Comparison of ENCODE assay signal across 13 cellular contexts in genomic region chrX:55007633-55008032, GRCh38. TPM values are rescaled to one million over a fixed set of nuclear protein-coding genes. Genes with fewer than 3 reads are reported as not detected.
DNase-seq lines count a peak whose midpoint lies in the region; ATAC-seq and TF ChIP-seq lines count a peak whose summit lies in the region.
"Had no signal": no experiment of that assay in that cellular context is flagged by ENCODE, and none has a peak within 500 bp of the region (broad histone marks: within the 10 kb centered on the region; RNA-seq: fewer than 3 reads in every experiment).

No MANE protein-coding gene starts in this region.

- no peaks in the 10 kb centered on the region for H3K27me3 ChIP-seq in fibroblast of lung (ENCODE audit: control insufficient read depth, insufficient read depth, low read length)
- no peaks in the 10 kb centered on the region for H3K27me3 ChIP-seq in muscle layer of duodenum (ENCODE audit: low read depth, low read length)

- H3K4me3 ChIP-seq in fibroblast of lung (replicated peaks in 1 of 4; ENCODE audit: control extremely low read depth in 1 of 4, insufficient read depth in 1 of 4, low read depth in 3 of 4, low read length in 4 of 4), result no peak overlapping the region
- no peak overlapping the region for H3K4me3 ChIP-seq in muscle layer of duodenum (ENCODE audit: low read depth in 1 of 2, low read length in 2 of 2)

- no peak overlapping the region for H3K4me2 ChIP-seq in fibroblast of lung (ENCODE audit: extremely low read depth, insufficient read depth, low read length)

- H3K36me3 ChIP-seq in fibroblast of lung (ENCODE audit: control insufficient read depth, insufficient read depth, low read length), result no peaks in the 10 kb centered on the region
- peaks cover 16 to 31% of the 10 kb centered on the region in 2 donors for H3K36me3 ChIP-seq in muscle layer of duodenum (ENCODE audit: control insufficient read depth in 1 of 2, insufficient read depth in 2 of 2, low read length in 2 of 2)

- H2AFZ ChIP-seq in fibroblast of lung (ENCODE audit: low read length), result no peak overlapping the region

- POLR2A ChIA-PET in RWPE1 (lab: Yijun Ruan, JAX; ENCODE audit: low non-redundant PET), result interaction anchor here (0.6 to 1.5 kb wide), 2 partner anchors 8 to 11 kb away, joined by 4 to 10 read pairs; partner anchors contain the start of gene APEX2

- no peaks in the 10 kb centered on the region for H3K9me3 ChIP-seq in fibroblast of lung (ENCODE audit: control insufficient read depth, insufficient read depth, low read depth, low read length)
- no peaks in the 10 kb centered on the region for H3K9me3 ChIP-seq in muscle layer of duodenum (ENCODE audit: control insufficient read depth in 1 of 2, low read length in 2 of 2)

- no peak overlapping the region for H3K9ac ChIP-seq in fibroblast of lung (ENCODE audit: insufficient read depth, low read length)

- no peak for ATAC-seq in HG03139 (IDR thresholded peaks at IDR 0.05; ENCODE audit: unreplicated experiment)
- ATAC-seq: stimulated activated naive B cell treated with anti-CD40 and anti-IgM and Interleukin-4, amounts not matched to agents 10 μg/mL and 1 μg/mL and 100 μg/mL, for 72 hours had no signal

- H3K27ac ChIP-seq in C4-2B (peak overlapping the region; percentile 50; the same call in 1 of the 2 replicates), RWPE1 (peak overlapping the region; percentile 84), fibroblast of lung (ENCODE audit: insufficient read depth, low read length) (no peak overlapping the region), muscle layer of duodenum (ENCODE audit: low read length) (peak overlapping the region; percentile 45)

- TF ChIP-seq CTCF in C4-2B (conservative IDR thresholded peaks at IDR 0.05) (no peak), RWPE1 (conservative IDR thresholded peaks at IDR 0.05; ENCODE audit: low read depth) (no peak), fibroblast of lung (conservative IDR thresholded peaks at IDR 0.05 in 1 of 2, IDR thresholded peaks at IDR 0.05 in 1 of 2; ENCODE audit: low read depth in 1 of 2, low read length in 2 of 2) (no peak)

- no peaks in the 10 kb centered on the region for H3K79me2 ChIP-seq in fibroblast of lung (ENCODE audit: control insufficient read depth, insufficient read depth, low read length)

- peak; percentile 59 for DNase-seq in RWPE1 (ENCODE audit: low spot score)
- peak; percentile 50 to 76 for DNase-seq in fibroblast of lung (ENCODE audit: low read depth in 2 of 2)
- DNase-seq in NAMALWA (ENCODE audit: low spot score), result no peak
- no peak for DNase-seq in NCI-H2107 treated with DMSO at 0.1 percent for 48 hours (lab: John Stamatoyannopoulos, UW; ENCODE audit: unreplicated experiment)
- no peak for DNase-seq in HuH-7.5 (ENCODE audit: low spot score)
- DNase-seq: CD8-positive, alpha-beta memory T cell; NCI-H774; stimulated activated naive B cell treated with anti-CD40 and anti-IgM and Interleukin-4, amounts not matched to agents 10 μg/mL and 1 μg/mL and 100 μg/mL, for 72 hours had no signal

- CTCF ChIA-PET in RWPE1 (lab: Yijun Ruan, JAX), result no interaction called here

- H4K20me1 ChIP-seq in fibroblast of lung (ENCODE audit: control insufficient read depth, extremely low read depth, insufficient read depth, low read length), result no peaks in the 10 kb centered on the region

- no peaks in the 10 kb centered on the region for H3K4me1 ChIP-seq in fibroblast of lung (ENCODE audit: control insufficient read depth, extremely low read depth, insufficient read depth, low read length)
- no peaks in the 10 kb centered on the region for H3K4me1 ChIP-seq in muscle layer of duodenum (ENCODE audit: control insufficient read depth in 1 of 2, insufficient read depth in 2 of 2, low read length in 2 of 2)

RNA-seq across cellular contexts. Expression of gene APEX2, which starts 7.5 kb away (rescaled TPM):
- 4.6 and 4.8 TPM in 2 replicates for total RNA-seq in fibroblast of lung
- 11.0 and 19.3 TPM in 2 replicates for polyA plus RNA-seq in fibroblast of lung
- polyA plus RNA-seq in fibroblast of lung (2012), result 9.3 and 17.3 TPM in 2 replicates
- 14.5 and 29.4 TPM in 2 replicates for polyA minus RNA-seq in fibroblast of lung (ENCODE audit: low replicate concordance)

RNA-seq across cellular contexts. Expression of gene PFKFB1, which starts 13.6 kb away (rescaled TPM):
- total RNA-seq in fibroblast of lung, result under 0.01 TPM in 1 of 2 replicates, not detected in the other
- polyA plus RNA-seq in fibroblast of lung, result 0.10 TPM in 1 of 2 replicates, not detected in the other
- 0.08 TPM in 1 of 2 replicates, not detected in the other for polyA plus RNA-seq in fibroblast of lung (2012)
- not detected in 2 replicates for polyA minus RNA-seq in fibroblast of lung (ENCODE audit: low replicate concordance)
- total RNA-seq: glomerular endothelial cell had no signal
- polyA plus RNA-seq: CD8-positive, alpha-beta memory T cell had no signal

RNA-seq across cellular contexts. Expression of gene ALAS2, which starts 23.1 kb away (rescaled TPM):
- total RNA-seq in fibroblast of lung, result not detected in 2 replicates
- polyA plus RNA-seq in fibroblast of lung, result not detected in 2 replicates
- not detected in 2 replicates for polyA plus RNA-seq in fibroblast of lung (2012)
- polyA minus RNA-seq in fibroblast of lung (ENCODE audit: low replicate concordance), result not detected in 2 replicates
- total RNA-seq: activated T-helper 1 cell treated with anti-CD3 and anti-CD28 coated beads, Interleukin-12 subunit alpha, Interleukin-12 subunit beta, Interleukin-2, Interleukin-4 antibody, amounts not matched to agents 30 ng/mL and 10 ng/mL and 1 ng/mL, durations not matched to agents 14 hours and 24 hours and 36 hours; CD8-positive, alpha-beta memory T cell; glomerular endothelial cell had no signal
- polyA plus RNA-seq: CD8-positive, alpha-beta memory T cell had no signal

Comparison
In these comparisons a context has a peak if more than half of its experiments do, and no peak if none do; other contexts are left out.
1. DNase-seq: peak in RWPE1 (single experiment) and fibroblast of lung (2 of 2); none in NAMALWA (single experiment), NCI-H2107 treated with DMSO at 0.1 percent for 48 hours (single experiment) and HuH-7.5 (single experiment).